ENCODE assay signal across 23 cellular contexts in the genomic region with DNA sequence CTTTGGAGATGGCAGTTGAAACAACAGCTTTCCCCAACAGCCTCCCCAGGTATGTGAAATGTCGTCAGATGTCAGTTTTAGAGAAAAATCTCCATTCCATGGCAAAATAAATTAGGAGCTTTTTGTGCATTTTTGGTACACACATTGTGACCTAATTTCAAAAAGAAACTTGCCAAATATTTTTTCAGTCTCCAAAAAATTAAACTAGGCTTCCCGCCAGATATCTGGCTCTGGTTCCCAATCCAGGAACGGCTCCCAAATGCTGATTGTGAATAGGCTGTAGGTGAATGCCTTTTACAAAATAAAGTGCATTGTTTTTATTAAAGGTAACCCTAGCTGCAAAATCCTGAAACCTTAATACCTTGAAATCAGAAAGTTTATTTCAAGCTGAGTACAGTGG. TPM values are rescaled to one million over a fixed set of nuclear protein-coding genes. Genes with fewer than 3 reads are reported as not detected.
A peak's percentile ranks its signal among the peaks of the same experiment; 100 is the strongest.
DNase-seq lines count a peak whose midpoint lies in the region; ATAC-seq, FAIRE-seq and TF ChIP-seq lines count a peak whose summit lies in the region.
"Had no signal": no experiment of that assay in that cellular context is flagged by ENCODE, and none has a peak within 500 bp of the region (broad histone marks: within the 10 kb centered on the region; RNA-seq: fewer than 3 reads in every experiment).

No MANE protein-coding gene starts in this region.

- TF ChIP-seq EP300 in H1 (IDR thresholded peaks at IDR 0.05; ENCODE audit: borderline replicate concordance in 1 of 2, low read depth in 2 of 2, low read length in 2 of 2): no peak

- DNase-seq in Right ventricle myocardium inferior (ENCODE audit: missing footprints) (no peak), cardiac septum (ENCODE audit: low spot score) (no peak), Karpas-422 (peak; percentile 19), H1 (ENCODE audit: low read depth in 1 of 2, low spot score in 2 of 2) (no peak), thoracic aorta (ENCODE audit: low spot score) (no peak), NCI-H524 treated with DMSO at 0.1 percent for 48 hours (lab: John Stamatoyannopoulos, UW) (no peak), prostate gland (ENCODE audit: low spot score) (no peak), NOMO-1 treated with DMSO at 0.1 percent for 48 hours (lab: John Stamatoyannopoulos, UW; ENCODE audit: unreplicated experiment) (no peak)
- DNase-seq: CD8-positive, alpha-beta T cell; COR-L47; DMS153; DMS79 treated with DMSO at 0.1 percent for 48 hours; EL; GDM1; HCEC 1CT; HFFc6 had no signal

- no peak overlapping the region for H4K5ac ChIP-seq in H1 (ENCODE audit: insufficient read length, low read depth, low read length)

- H3K56ac ChIP-seq in H1 (replicated peaks; ENCODE audit: insufficient read length, low read depth, low read length): no peak overlapping the region

- no peak overlapping the region for H2BK5ac ChIP-seq in H1 (ENCODE audit: low read depth, low read length)

- CTCF ChIA-PET in H1 (lab: Charles Lee; ENCODE audit: partially characterized antibody): interaction anchor here (1.0 to 2.8 kb wide), 13 partner anchors 9 to 343 kb away, joined by 3 to 13 read pairs (median 4); partner anchors contain the start of gene KCNAB1

- H3K18ac ChIP-seq in H1 (ENCODE audit: extremely low read depth, low read length): no peak overlapping the region

- H3K9me2 ChIP-seq in Karpas-422 (replicated peaks; ENCODE audit: insufficient read depth, low read length): no peaks in the 10 kb centered on the region

- no peak for FAIRE-seq in H1 (lab: Jason Lieb, UNC)
- FAIRE-seq: D721Med, GM12892, GM19239, HTR-8/SVneo had no signal

- no peak overlapping the region for H3K4ac ChIP-seq in H1 (replicated peaks; ENCODE audit: insufficient read length, low read depth, low read length)

- no peak overlapping the region for H3K9ac ChIP-seq in Karpas-422 (ENCODE audit: low read length)
- H3K9ac ChIP-seq in H1 (replicated peaks in 1 of 4; ENCODE audit: extremely low read depth in 1 of 4, low read depth in 3 of 4, low read length in 3 of 4): no peak overlapping the region

- intact Hi-C loops in Right ventricle myocardium inferior (cut with DNase I) (no loop called here), cardiac septum (cut with DNase I) (no loop called here), prostate gland (cut with DNase I) (no loop called here)

- no peak overlapping the region for H2BK12ac ChIP-seq in H1 (ENCODE audit: low read depth, low read length)

- H3K36me3 ChIP-seq in Karpas-422 (ENCODE audit: insufficient read depth, low read length): no peaks in the 10 kb centered on the region
- H3K36me3 ChIP-seq in H1 (ENCODE audit: control insufficient read depth in 2 of 4, insufficient read depth in 4 of 4, low read length in 3 of 4): no peaks in the 10 kb centered on the region
- H3K36me3 ChIP-seq in thoracic aorta: no peaks in the 10 kb centered on the region
- H3K36me3 ChIP-seq in prostate gland: no peaks in the 10 kb centered on the region

- POLR2A ChIA-PET in H1 (lab: Charles Lee; ENCODE audit: partially characterized antibody): no interaction called here

- no peak overlapping the region for H3K4me2 ChIP-seq in Karpas-422 (ENCODE audit: low read depth, low read length, poor library complexity, severe bottlenecking)
- H3K4me2 ChIP-seq in H1 (ENCODE audit: insufficient read depth in 1 of 2, low read depth in 2 of 2, low read length in 2 of 2): no peak overlapping the region

- H3K27ac ChIP-seq in Karpas-422 (ENCODE audit: low read length) (no peak overlapping the region), H1 (ENCODE audit: low read depth, low read length) (no peak overlapping the region), thoracic aorta (peak overlapping the region; percentile 59 to 69), prostate gland (no peak overlapping the region)
- H3K27ac ChIP-seq: 22Rv1 had no signal

- WGBS in H1 (ENCODE audit: extremely low coverage in 1 of 2, insufficient coverage in 1 of 2, insufficient read length in 1 of 2, insufficient replicate concordance in 2 of 2, low coverage in 1 of 2, low lambda C conversion rate in 2 of 2, missing lambda C conversion rate in 1 of 2), 2 experiments: 63% methylated on average over 3 of the region's 3 CpGs; no CpG with 5 or more reads in 1 of the 2 experiments
- 51% methylated on average over 3 of the region's 3 CpGs for WGBS in prostate gland

- no peak overlapping the region for H3K4me3 ChIP-seq in Karpas-422 (ENCODE audit: low read length)
- H3K4me3 ChIP-seq in H1 (ENCODE audit: extremely low read depth in 1 of 4, insufficient read depth in 2 of 4, low read depth in 3 of 4, low read length in 4 of 4): no peak overlapping the region
- H3K4me3 ChIP-seq in thoracic aorta: no peak overlapping the region
- no peak overlapping the region for H3K4me3 ChIP-seq in prostate gland

- peak; percentile 39 for ATAC-seq in Right ventricle myocardium inferior
- ATAC-seq in thoracic aorta (ENCODE audit: insufficient number of reproducible peaks, low FRiP score, low read depth): no peak
- ATAC-seq: CD8-positive, alpha-beta T cell had no signal

- H4K20me1 ChIP-seq in Karpas-422 (ENCODE audit: insufficient read depth, low read depth, low read length): no peaks in the 10 kb centered on the region
- H4K20me1 ChIP-seq in H1 (replicated peaks in 1 of 2; ENCODE audit: control insufficient read depth in 1 of 2, insufficient read depth in 2 of 2, low read length in 2 of 2): no peaks in the 10 kb centered on the region

- H2AFZ ChIP-seq in Karpas-422 (ENCODE audit: low read length) (no peak overlapping the region), H1 (ENCODE audit: low read length) (peak overlapping the region; percentile 37; the same call in 1 of the 2 replicates)

- H3K4me1 ChIP-seq in Karpas-422 (ENCODE audit: low read length): no peaks in the 10 kb centered on the region
- H3K4me1 ChIP-seq in H1 (replicated peaks in 1 of 4; ENCODE audit: control insufficient read depth in 3 of 4, insufficient read depth in 4 of 4, low read length in 3 of 4): no peaks in the 10 kb centered on the region
- H3K4me1 ChIP-seq in thoracic aorta (ENCODE audit: control insufficient read depth in 1 of 2, low read depth in 2 of 2): peaks cover 17 to 48% of the 10 kb centered on the region in 2 donors
- H3K4me1 ChIP-seq in prostate gland (replicated peaks): peaks cover 5% of the 10 kb centered on the region

- no peak overlapping the region for H3K23ac ChIP-seq in H1 (ENCODE audit: insufficient read length)

- no peak for TF ChIP-seq RAD21 in H1 (IDR thresholded peaks at IDR 0.05 in 1 of 2, conservative IDR thresholded peaks at IDR 0.05 in 1 of 2; ENCODE audit: low read depth in 2 of 2, low read length in 2 of 2)

- H3K14ac ChIP-seq in H1 (ENCODE audit: insufficient read length): no peak overlapping the region

- no peak overlapping the region for H2BK15ac ChIP-seq in H1 (ENCODE audit: low read length)

- TF ChIP-seq POLR2A in H1 (IDR thresholded peaks at IDR 0.05; ENCODE audit: control extremely low read depth in 1 of 2, low read depth in 2 of 2, low read length in 2 of 2): no peak
- no peak for TF ChIP-seq POLR2A in prostate gland (IDR thresholded peaks at IDR 0.05)

- H3K79me2 ChIP-seq in Karpas-422 (ENCODE audit: low read length) (no peaks in the 10 kb centered on the region), H1 (ENCODE audit: control insufficient read depth in 1 of 2, insufficient read depth in 2 of 2, low read length in 2 of 2) (no peaks in the 10 kb centered on the region)

- no peak overlapping the region for H4K8ac ChIP-seq in H1 (ENCODE audit: extremely low read depth, insufficient read depth, low read length)

- no peak overlapping the region for H2BK20ac ChIP-seq in H1 (ENCODE audit: low read length)

- H2BK120ac ChIP-seq in H1 (replicated peaks; ENCODE audit: low read depth, low read length): no peak overlapping the region

- H3K79me1 ChIP-seq in H1 (ENCODE audit: low read depth, low read length): no peaks in the 10 kb centered on the region

- H3K23me2 ChIP-seq in H1 (ENCODE audit: low read depth, low read length): no peaks in the 10 kb centered on the region

- H3K27me3 ChIP-seq in Karpas-422 (ENCODE audit: low read length): no peaks in the 10 kb centered on the region
- H3K27me3 ChIP-seq in H1 (replicated peaks in 1 of 4; ENCODE audit: control insufficient read depth in 3 of 4, extremely low read depth in 1 of 4, insufficient read depth in 3 of 4, low read length in 3 of 4): no peaks in the 10 kb centered on the region
- no peaks in the 10 kb centered on the region for H3K27me3 ChIP-seq in thoracic aorta (replicated peaks; ENCODE audit: insufficient read depth)
- H3K27me3 ChIP-seq in prostate gland (replicated peaks; ENCODE audit: insufficient read depth): no peaks in the 10 kb centered on the region

- no peak overlapping the region for H2AK5ac ChIP-seq in H1 (ENCODE audit: low read depth, low read length)

- TF ChIP-seq CTCF in H1 (IDR thresholded peaks at IDR 0.05; ENCODE audit: control extremely low read depth in 1 of 3, insufficient read depth in 1 of 3, low read depth in 1 of 3, low read length in 3 of 3): no peak
- TF ChIP-seq CTCF in thoracic aorta (IDR thresholded peaks at IDR 0.05): no peak
- TF ChIP-seq CTCF in prostate gland (IDR thresholded peaks at IDR 0.05): no peak

- no peaks in the 10 kb centered on the region for H3K9me3 ChIP-seq in Karpas-422 (ENCODE audit: low read length)
- no peaks in the 10 kb centered on the region for H3K9me3 ChIP-seq in H1 (ENCODE audit: insufficient read depth in 2 of 2, low read depth in 1 of 2, low read length in 1 of 2)
- H3K9me3 ChIP-seq in thoracic aorta: no peaks in the 10 kb centered on the region
- no peaks in the 10 kb centered on the region for H3K9me3 ChIP-seq in prostate gland

- H4K91ac ChIP-seq in H1 (replicated peaks; ENCODE audit: insufficient read length, low read length): no peak overlapping the region

TF ChIP-seq in H1, 55 proteins besides CTCF, POLR2A, EP300 and RAD21 (continues in another document):
- TF ChIP-seq CBX5 (IDR thresholded peaks at IDR 0.05; ENCODE audit: low read depth, low read length): no peak

RNA-seq across cellular contexts. Expression of gene KCNAB1, which starts 10.9 kb away (rescaled TPM):
- total RNA-seq in Right ventricle myocardium inferior: 3.7 TPM
- 2.5 TPM for total RNA-seq in cardiac septum
- total RNA-seq in Karpas-422 (2014; rRNA removed; shearing (Covaris generic); ENCODE audit: low replicate concordance): not detected in 2 replicates
- total RNA-seq in H1 (2021; fragmentation: NEBNext Ultra II Directional; extraction: Animal tissue kit (Norgen Biotek cat#: 25700)): 2.3 and 2.4 TPM in 2 replicates
- 0.31 and 0.51 TPM in 2 replicates for polyA plus RNA-seq in H1 (2011; rRNA removed)
- 0.37 TPM for polyA plus RNA-seq in H1 (2011; cell fraction: cytosol; rRNA removed)
- polyA plus RNA-seq in H1 (2011; cell fraction: nucleus; rRNA removed): 0.33 TPM
- 1.2 to 2.2 TPM (median 1.8 TPM) in 4 replicates for polyA plus RNA-seq in H1 (2012, experiment 1 of 2)
- polyA plus RNA-seq in H1 (2012, experiment 2 of 2): 0.07 TPM
- polyA plus RNA-seq in H1 (2013, experiment 1 of 2): 0.79 TPM
- 0.53 TPM for polyA plus RNA-seq in H1 (2013, experiment 2 of 2)
- polyA minus RNA-seq in H1 (2011; rRNA and poly(A)+ RNA removed): 1.5 and 2.1 TPM in 2 replicates
- 1.5 TPM for polyA minus RNA-seq in H1 (2011; cell fraction: cytosol; rRNA and poly(A)+ RNA removed)
- polyA minus RNA-seq in H1 (2011; cell fraction: nucleus; rRNA and poly(A)+ RNA removed): 3.2 TPM
- 10 to 100 TPM; 12.2 to 14.2 TPM for total RNA-seq in thoracic aorta
- total RNA-seq in prostate gland: 1 to 10 TPM; 5.2 to 9.5 TPM
- total RNA-seq: A673; CD8-positive, alpha-beta T cell; HFFc6 had no signal
- polyA plus RNA-seq: BJ had no signal

Comparison
In these comparisons a context has a peak if more than half of its experiments do, and no peak if none do; other contexts are left out.
1. H3K27ac ChIP-seq: peak in thoracic aorta (2 of 2); none in Karpas-422 (single experiment), H1 (single experiment) and prostate gland (0 of 2).